In the genomic region with DNA sequence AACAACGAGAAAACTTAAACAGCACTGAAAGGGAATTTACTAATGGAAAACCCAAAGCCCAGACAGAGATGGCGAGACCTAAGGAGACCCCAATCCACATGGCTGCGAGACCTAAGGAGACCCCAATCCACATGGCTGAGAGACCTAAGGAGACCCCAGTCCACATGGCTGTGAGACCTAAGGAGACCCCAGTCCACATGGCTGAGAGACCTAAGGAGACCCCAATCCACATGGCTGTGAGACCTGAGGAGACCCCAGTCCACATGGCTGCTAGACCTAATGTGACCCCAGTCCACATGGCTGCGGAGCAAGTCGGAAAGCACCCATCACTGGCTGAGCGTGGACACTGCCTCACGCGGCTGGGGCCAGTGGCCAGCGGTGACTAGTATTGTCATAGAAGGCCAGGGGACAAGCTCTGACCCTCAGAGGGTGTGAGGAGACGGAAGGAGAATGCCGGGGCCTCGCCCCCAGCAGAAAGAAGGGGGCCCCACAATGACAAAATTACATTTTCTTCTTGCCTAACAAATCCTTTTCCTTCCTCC, we compare ENCODE assay signal across 20 cellular contexts.
"Had no signal": no experiment of that assay in that cellular context is flagged by ENCODE, and none has a peak within 500 bp of the region (broad histone marks: within the 10 kb centered on the region; RNA-seq: fewer than 3 reads in every experiment).

No MANE protein-coding gene starts in this region.

- H3K36me3 ChIP-seq: gastrocnemius medialis, tibial nerve, WERI-Rb-1 had no signal

- H3K4me3 ChIP-seq: body of pancreas, gastrocnemius medialis, tibial nerve had no signal

- H3K4me1 ChIP-seq: gastrocnemius medialis, tibial nerve had no signal

- H3K27me3 ChIP-seq: body of pancreas, tibial nerve had no signal

- DNase-seq: activated CD4-positive, alpha-beta memory T cell treated with anti-CD3 and anti-CD28 coated beads for 36 hours; activated CD8-positive, alpha-beta memory T cell treated with anti-CD3 and anti-CD28 coated beads, Interleukin-2, amount 10 ng/mL, durations not matched to agents 7 days and 5 days; activated naive CD4-positive, alpha-beta T cell treated with Interleukin-2 at 50 U/mL for 16 hours; activated naive CD8-positive, alpha-beta T cell treated with anti-CD3 and anti-CD28 coated beads, Interleukin-2, amount 10 ng/mL, durations not matched to agents 7 days and 5 days; activated T-cell treated with anti-CD3 and anti-CD28 coated beads, Interleukin-2, amount 50 U/mL, for 1 hour; amygdala; body of pancreas; caudate nucleus; gastrocnemius medialis; immature natural killer cell; mesenchymal stem cell; naive thymus-derived CD8-positive, alpha-beta T cell; occipital lobe; stimulated activated CD4-positive, alpha-beta T cell treated with anti-CD3 and anti-CD28 coated beads, Interleukin-2, amount 100 ng/mL, for 24 hours; T-helper 2 cell had no signal

- H3K36me3 Mint-ChIP-seq: activated CD4-positive, alpha-beta memory T cell treated with anti-CD3 and anti-CD28 coated beads for 36 hours; activated CD8-positive, alpha-beta memory T cell treated with anti-CD3 and anti-CD28 coated beads, Interleukin-2, amount 10 ng/mL, durations not matched to agents 7 days and 5 days; activated naive CD8-positive, alpha-beta T cell treated with anti-CD3 and anti-CD28 coated beads, Interleukin-2, amount 10 ng/mL, durations not matched to agents 7 days and 5 days; immature natural killer cell had no signal

- FAIRE-seq: colon had no signal

- H3K27ac Mint-ChIP-seq: activated CD4-positive, alpha-beta memory T cell treated with anti-CD3 and anti-CD28 coated beads for 36 hours; activated CD8-positive, alpha-beta memory T cell treated with anti-CD3 and anti-CD28 coated beads, Interleukin-2, amount 10 ng/mL, durations not matched to agents 7 days and 5 days; activated naive CD8-positive, alpha-beta T cell treated with anti-CD3 and anti-CD28 coated beads, Interleukin-2, amount 10 ng/mL, durations not matched to agents 7 days and 5 days; activated T-helper 17 cell treated with anti-CD3 and anti-CD28 coated beads, Interleukin-2, amount 50 U/mL, for 72 hours; immature natural killer cell; stimulated activated naive CD8-positive, alpha-beta T cell treated with anti-CD3 and anti-CD28 coated beads, Interleukin-15, Interleukin-2, amounts not matched to agents 100 ng/mL and 50 ng/mL, for 24 hours had no signal

- H3K27ac ChIP-seq: body of pancreas, gastrocnemius medialis, tibial nerve had no signal

- H3K27me3 Mint-ChIP-seq: activated naive CD8-positive, alpha-beta T cell treated with anti-CD3 and anti-CD28 coated beads, Interleukin-2, amount 10 ng/mL, durations not matched to agents 7 days and 5 days had no signal

- H3K4me1 Mint-ChIP-seq: activated CD8-positive, alpha-beta memory T cell treated with anti-CD3 and anti-CD28 coated beads, Interleukin-2, amount 10 ng/mL, durations not matched to agents 7 days and 5 days; activated naive CD8-positive, alpha-beta T cell treated with anti-CD3 and anti-CD28 coated beads, Interleukin-2, amount 10 ng/mL, durations not matched to agents 7 days and 5 days; activated T-helper 17 cell treated with anti-CD3 and anti-CD28 coated beads, Interleukin-2, amount 50 U/mL, for 72 hours; immature natural killer cell had no signal

- H3K4me3 Mint-ChIP-seq: activated CD4-positive, alpha-beta memory T cell treated with anti-CD3 and anti-CD28 coated beads for 36 hours; activated CD8-positive, alpha-beta memory T cell treated with anti-CD3 and anti-CD28 coated beads, Interleukin-2, amount 10 ng/mL, durations not matched to agents 7 days and 5 days; activated naive CD8-positive, alpha-beta T cell treated with anti-CD3 and anti-CD28 coated beads, Interleukin-2, amount 10 ng/mL, durations not matched to agents 7 days and 5 days; activated T-helper 17 cell treated with anti-CD3 and anti-CD28 coated beads, Interleukin-2, amount 50 U/mL, for 72 hours; immature natural killer cell; naive thymus-derived CD8-positive, alpha-beta T cell; stimulated activated naive CD8-positive, alpha-beta T cell treated with anti-CD3 and anti-CD28 coated beads, Interleukin-15, Interleukin-2, amounts not matched to agents 100 ng/mL and 50 ng/mL, for 24 hours had no signal
